In the genomic region with DNA sequence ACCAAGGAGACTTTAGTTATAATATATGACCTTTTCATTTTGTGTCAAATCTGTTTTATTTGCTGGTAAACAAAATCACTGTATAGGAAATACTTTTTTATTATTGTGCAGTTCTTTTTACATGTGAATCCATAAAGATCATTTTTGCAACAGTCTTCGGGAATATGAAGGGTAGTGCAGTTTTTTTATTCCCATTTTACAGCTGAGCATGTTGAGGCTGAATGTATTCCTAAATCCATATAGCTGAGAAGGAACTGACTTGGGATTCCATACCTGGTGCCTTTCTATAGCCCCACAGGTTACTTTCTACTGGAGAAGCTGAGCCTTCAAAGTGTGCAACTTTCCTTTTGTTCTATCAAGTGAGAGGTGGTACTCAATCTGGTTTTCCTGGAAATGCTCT, we compare ENCODE assay signal across 37 cellular contexts.
"Had no signal": no experiment of that assay in that cellular context is flagged by ENCODE, and none has a peak within 500 bp of the region (broad histone marks: within the 10 kb centered on the region; RNA-seq: fewer than 3 reads in every experiment).

No MANE protein-coding gene starts in this region.

- H3K27ac ChIP-seq: ascending aorta, cardiac muscle cell, VCaP had no signal

- H3K36me3 ChIP-seq: ascending aorta, cardiac muscle cell had no signal

- H3K36me3 Mint-ChIP-seq: activated CD4-positive, alpha-beta memory T cell treated with anti-CD3 and anti-CD28 coated beads for 36 hours; activated naive CD4-positive, alpha-beta T cell treated with anti-CD3 and anti-CD28 coated beads, Interleukin-2, amount 10 ng/mL, durations not matched to agents 7 days and 5 days; activated naive CD4-positive, alpha-beta T cell treated with anti-CD3 and anti-CD28 coated beads, Interleukin-2, amount 50 U/mL, for 24 hours; activated naive CD8-positive, alpha-beta T cell; activated naive CD8-positive, alpha-beta T cell treated with anti-CD3 and anti-CD28 coated beads, Interleukin-2, amount 10 ng/mL, durations not matched to agents 7 days and 5 days; brain had no signal

- H3K9me3 ChIP-seq: ascending aorta had no signal

- H3K27me3 ChIP-seq: ascending aorta, cardiac muscle cell had no signal

- H3K4me3 ChIP-seq: ascending aorta, cardiac muscle cell had no signal

- DNase-seq: activated B cell treated with CpG ODN at 0.5 μM for 24 hours; activated CD4-positive, alpha-beta memory T cell treated with anti-CD3 and anti-CD28 coated beads for 36 hours; activated CD4-positive, alpha-beta T cell treated with anti-CD3 and anti-CD28 coated beads for 4 hours; activated CD4-positive, alpha-beta T cell treated with anti-CD3 and anti-CD28 coated beads, Interleukin-2, amount 10 ng/mL, durations not matched to agents 24 days and 14 days; activated CD4-positive, alpha-beta T cell treated with anti-CD3 and anti-CD28 coated beads, Interleukin-2, amount 50 U/mL, for 1 hour; activated CD4-positive, alpha-beta T cell treated with anti-CD3 and anti-CD28 coated beads, Interleukin-2, amount 50 U/mL, for 4 hours; activated CD4-positive, CD25-positive, alpha-beta regulatory T cell treated with anti-CD3 and anti-CD28 coated beads, Interleukin-2, amount 50 U/mL, for 72 hours; activated CD8-positive, alpha-beta memory T cell treated with anti-CD3 and anti-CD28 coated beads for 24 hours; activated CD8-positive, alpha-beta memory T cell treated with anti-CD3 and anti-CD28 coated beads, Interleukin-2, amount 10 ng/mL, durations not matched to agents 7 days and 5 days; activated CD8-positive, alpha-beta T cell treated with anti-CD3 and anti-CD28 coated beads for 36 hours; activated effector memory CD4-positive, alpha-beta T cell treated with Interleukin-2 at 50 U/mL for 16 hours; activated gamma-delta T cell; activated naive CD4-positive, alpha-beta T cell treated with anti-CD3 and anti-CD28 coated beads, Interleukin-2, amount 10 ng/mL, durations not matched to agents 7 days and 5 days; activated naive CD4-positive, alpha-beta T cell treated with Interleukin-2 at 50 U/mL for 16 hours; activated naive CD8-positive, alpha-beta T cell treated with anti-CD3 and anti-CD28 coated beads, Interleukin-2, amount 10 ng/mL, durations not matched to agents 7 days and 5 days; activated naive CD8-positive, alpha-beta T cell treated with anti-CD3 and anti-CD28 coated beads, Interleukin-2, amount 50 U/mL, for 24 hours; activated T-cell treated with anti-CD3 and anti-CD28 coated beads, Interleukin-2, amount 50 U/mL, for 24 hours; activated T-cell treated with anti-CD3 and anti-CD28 coated beads, Interleukin-2, amount 50 U/mL, for 48 hours; amygdala; anterior cingulate cortex; caudate nucleus; cerebellar nuclear complex; T-helper 1 cell; T-helper 2 cell; T-helper 9 cell had no signal

- H3K4me1 Mint-ChIP-seq: activated B cell treated with CpG ODN at 0.5 μM for 24 hours; activated CD8-positive, alpha-beta memory T cell treated with anti-CD3 and anti-CD28 coated beads, Interleukin-2, amount 10 ng/mL, durations not matched to agents 7 days and 5 days; activated naive CD4-positive, alpha-beta T cell treated with anti-CD3 and anti-CD28 coated beads, Interleukin-2, amount 10 ng/mL, durations not matched to agents 7 days and 5 days; activated naive CD4-positive, alpha-beta T cell treated with anti-CD3 and anti-CD28 coated beads, Interleukin-2, amount 50 U/mL, for 24 hours; activated naive CD8-positive, alpha-beta T cell treated with anti-CD3 and anti-CD28 coated beads, Interleukin-2, amount 10 ng/mL, durations not matched to agents 7 days and 5 days; activated naive CD8-positive, alpha-beta T cell treated with anti-CD3 and anti-CD28 coated beads, Interleukin-2, amount 50 U/mL, for 24 hours; central memory CD8-positive, alpha-beta T cell had no signal

- ATAC-seq: activated CD8-positive, alpha-beta memory T cell treated with anti-CD3 and anti-CD28 coated beads, Interleukin-2, amount 10 ng/mL, durations not matched to agents 7 days and 5 days; activated CD8-positive, alpha-beta T cell treated with anti-CD3 and anti-CD28 coated beads for 36 hours; activated naive CD8-positive, alpha-beta T cell treated with anti-CD3 and anti-CD28 coated beads, Interleukin-2, amount 50 U/mL, for 24 hours had no signal

- H3K9me3 Mint-ChIP-seq: activated B cell treated with CpG ODN at 0.5 μM for 24 hours; activated CD4-positive, alpha-beta T cell treated with anti-CD3 and anti-CD28 coated beads, Interleukin-2, amount 10 ng/mL, durations not matched to agents 24 days and 14 days; activated CD8-positive, alpha-beta T cell treated with anti-CD3 and anti-CD28 coated beads for 36 hours; activated naive CD4-positive, alpha-beta T cell treated with anti-CD3 and anti-CD28 coated beads, Interleukin-2, amount 10 ng/mL, durations not matched to agents 7 days and 5 days; activated naive CD4-positive, alpha-beta T cell treated with anti-CD3 and anti-CD28 coated beads, Interleukin-2, amount 50 U/mL, for 24 hours; activated naive CD8-positive, alpha-beta T cell treated with anti-CD3 and anti-CD28 coated beads, Interleukin-2, amount 10 ng/mL, durations not matched to agents 7 days and 5 days; central memory CD8-positive, alpha-beta T cell; T-helper 1 cell treated with Interleukin-12 subunit alpha and Interleukin-12 subunit beta and Interleukin-4 antibody, amounts not matched to agents 30 μg/mL and 1 μg/mL, for 36 hours; T-helper 2 cell treated with Interferon-gamma antibody and Interleukin-4, amounts not matched to agents 5 μg/mL and 100 μg/mL, for 36 hours had no signal

- H3K27ac Mint-ChIP-seq: activated B cell treated with CpG ODN at 0.5 μM for 24 hours; activated CD4-positive, alpha-beta memory T cell treated with anti-CD3 and anti-CD28 coated beads for 36 hours; activated CD4-positive, alpha-beta T cell treated with anti-CD3 and anti-CD28 coated beads, Interleukin-2, amount 10 ng/mL, durations not matched to agents 24 days and 14 days; activated CD8-positive, alpha-beta memory T cell treated with anti-CD3 and anti-CD28 coated beads, Interleukin-2, amount 10 ng/mL, durations not matched to agents 7 days and 5 days; activated CD8-positive, alpha-beta T cell treated with anti-CD3 and anti-CD28 coated beads for 36 hours; activated naive CD4-positive, alpha-beta T cell treated with anti-CD3 and anti-CD28 coated beads, Interleukin-2, amount 10 ng/mL, durations not matched to agents 7 days and 5 days; activated naive CD4-positive, alpha-beta T cell treated with anti-CD3 and anti-CD28 coated beads, Interleukin-2, amount 50 U/mL, for 24 hours; activated naive CD8-positive, alpha-beta T cell; activated naive CD8-positive, alpha-beta T cell treated with anti-CD3 and anti-CD28 coated beads, Interleukin-2, amount 10 ng/mL, durations not matched to agents 7 days and 5 days; activated naive CD8-positive, alpha-beta T cell treated with anti-CD3 and anti-CD28 coated beads, Interleukin-2, amount 50 U/mL, for 24 hours; activated T-cell treated with anti-CD3 and anti-CD28 coated beads, Interleukin-2, amount 50 U/mL, for 24 hours; activated T-helper 2 cell treated with anti-CD3 and anti-CD28 coated beads, Interferon-gamma antibody, Interleukin-2, Interleukin-4, amounts not matched to agents 10 μg/mL and 5 μg/mL and 100 μg/mL, durations not matched to agents 14 hours and 24 hours and 36 hours; brain; T-helper 1 cell treated with Interleukin-12 subunit alpha and Interleukin-12 subunit beta and Interleukin-4 antibody, amounts not matched to agents 30 μg/mL and 1 μg/mL, for 36 hours; T-helper 2 cell treated with Interferon-gamma antibody and Interleukin-4, amounts not matched to agents 5 μg/mL and 100 μg/mL, for 36 hours had no signal

- H3K4me1 ChIP-seq: ascending aorta had no signal

- H3K4me3 Mint-ChIP-seq: activated B cell treated with CpG ODN at 0.5 μM for 24 hours; activated CD4-positive, alpha-beta memory T cell treated with anti-CD3 and anti-CD28 coated beads for 36 hours; activated CD4-positive, alpha-beta T cell treated with anti-CD3 and anti-CD28 coated beads, Interleukin-2, amount 10 ng/mL, durations not matched to agents 24 days and 14 days; activated CD8-positive, alpha-beta memory T cell treated with anti-CD3 and anti-CD28 coated beads, Interleukin-2, amount 10 ng/mL, durations not matched to agents 7 days and 5 days; activated CD8-positive, alpha-beta T cell treated with anti-CD3 and anti-CD28 coated beads for 36 hours; activated naive CD4-positive, alpha-beta T cell treated with anti-CD3 and anti-CD28 coated beads, Interleukin-2, amount 10 ng/mL, durations not matched to agents 7 days and 5 days; activated naive CD4-positive, alpha-beta T cell treated with anti-CD3 and anti-CD28 coated beads, Interleukin-2, amount 50 U/mL, for 24 hours; activated naive CD8-positive, alpha-beta T cell; activated naive CD8-positive, alpha-beta T cell treated with anti-CD3 and anti-CD28 coated beads, Interleukin-2, amount 10 ng/mL, durations not matched to agents 7 days and 5 days; activated naive CD8-positive, alpha-beta T cell treated with anti-CD3 and anti-CD28 coated beads, Interleukin-2, amount 50 U/mL, for 24 hours; activated T-cell treated with anti-CD3 and anti-CD28 coated beads, Interleukin-2, amount 50 U/mL, for 24 hours; brain; central memory CD8-positive, alpha-beta T cell; T-helper 1 cell treated with Interleukin-12 subunit alpha and Interleukin-12 subunit beta and Interleukin-4 antibody, amounts not matched to agents 30 μg/mL and 1 μg/mL, for 36 hours; T-helper 2 cell treated with Interferon-gamma antibody and Interleukin-4, amounts not matched to agents 5 μg/mL and 100 μg/mL, for 36 hours had no signal

- FAIRE-seq: bronchial epithelial cell, TTC549 had no signal

- H3K27me3 Mint-ChIP-seq: activated B cell treated with CpG ODN at 0.5 μM for 24 hours; activated CD8-positive, alpha-beta T cell treated with anti-CD3 and anti-CD28 coated beads for 36 hours had no signal
